8 cellular contexts compared by ENCODE assay signal in the genomic region with DNA sequence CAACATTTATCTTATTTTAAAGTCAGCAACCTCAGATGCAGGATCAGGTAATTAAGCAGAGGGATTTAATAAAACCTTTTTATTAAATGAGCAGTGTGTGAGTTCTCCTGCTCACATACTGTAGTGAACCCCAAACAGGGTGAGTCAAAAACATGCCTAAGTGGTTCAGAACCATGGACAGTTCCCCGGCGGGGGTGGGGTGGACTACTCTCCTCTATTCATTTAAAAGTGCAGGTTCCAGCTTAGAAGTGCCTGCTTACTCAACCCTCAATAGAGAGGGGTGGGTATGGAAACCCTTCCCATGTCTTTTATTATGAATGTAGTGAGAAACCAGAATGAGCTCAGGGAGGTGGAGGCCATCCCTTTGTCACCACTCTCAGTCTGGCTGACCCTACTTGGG.
DNase-seq lines count a peak whose midpoint lies in the region; ATAC-seq lines count a peak whose summit lies in the region.

No MANE protein-coding gene starts in this region.

- no peaks in the 10 kb centered on the region for H3K9me3 ChIP-seq in mesenchymal stem cell (ENCODE audit: control insufficient read depth, low read length)

- no peak overlapping the region for H2BK15ac ChIP-seq in mesenchymal stem cell (ENCODE audit: low read depth, poor library complexity, severe bottlenecking)

- 0% methylated on average over 2 of the region's 2 CpGs for WGBS in mesenchymal stem cell

- H4K91ac ChIP-seq in mesenchymal stem cell (ENCODE audit: low read length), result no peak overlapping the region

- H3K27ac ChIP-seq in mesenchymal stem cell (ENCODE audit: low read length, poor library complexity, severe bottlenecking), result no peak overlapping the region

- H2AFZ ChIP-seq in mesenchymal stem cell (ENCODE audit: low read depth, low read length), result no peak overlapping the region

- no peak overlapping the region for H3K4ac ChIP-seq in mesenchymal stem cell (ENCODE audit: low read depth in 1 of 2, low read length in 2 of 2)

- DNase-seq in EL (peak; percentile 33), LoVo (ENCODE audit: low spot score) (peak; percentile 24), mesenchymal stem cell (peak; percentile 34), NCI-H1417 treated with DMSO at 0.1 percent for 48 hours (lab: John Stamatoyannopoulos, UW) (no peak), D341Med (ENCODE audit: low spot score) (no peak)
- DNase-seq in activated T-cell treated with anti-CD3 and anti-CD28 coated beads, Interleukin-2, amount 50 U/mL, for 48 hours, result peak; percentile 48 to 49

- ATAC-seq in HG02571 (IDR thresholded peaks at IDR 0.05; ENCODE audit: unreplicated experiment), result no peak
- no peak for ATAC-seq in HG03196 (IDR thresholded peaks at IDR 0.05; ENCODE audit: unreplicated experiment)

- H3K4me3 ChIP-seq in mesenchymal stem cell (ENCODE audit: insufficient read depth in 1 of 2, low read depth in 1 of 2, low read length in 2 of 2), result no peak overlapping the region

- H2BK120ac ChIP-seq in mesenchymal stem cell (ENCODE audit: low read depth, low read length), result no peak overlapping the region

- no peak overlapping the region for H2BK12ac ChIP-seq in mesenchymal stem cell (ENCODE audit: low read length in 2 of 2)

- no peaks in the 10 kb centered on the region for H3K4me1 ChIP-seq in mesenchymal stem cell (ENCODE audit: control insufficient read depth, insufficient read depth, low read depth, low read length)

- no peaks in the 10 kb centered on the region for H3K79me1 ChIP-seq in mesenchymal stem cell (replicated peaks; ENCODE audit: low read length, poor library complexity, severe bottlenecking)

- H3K23ac ChIP-seq in mesenchymal stem cell (ENCODE audit: low read length in 2 of 2), result no peak overlapping the region

- H2AK5ac ChIP-seq in mesenchymal stem cell (ENCODE audit: low read length, severe bottlenecking), result no peak overlapping the region

- H3K27me3 ChIP-seq in mesenchymal stem cell (ENCODE audit: control insufficient read depth in 1 of 2, insufficient read depth in 1 of 2, low read length in 2 of 2), result no peaks in the 10 kb centered on the region

- H3K36me3 ChIP-seq in mesenchymal stem cell (ENCODE audit: control insufficient read depth in 1 of 2, insufficient read depth in 2 of 2, low read depth in 1 of 2, low read length in 2 of 2), result no peaks in the 10 kb centered on the region

- H2BK5ac ChIP-seq in mesenchymal stem cell (ENCODE audit: low read depth, low read length, poor library complexity, severe bottlenecking), result no peak overlapping the region

- H4K8ac ChIP-seq in mesenchymal stem cell (ENCODE audit: low read length), result no peak overlapping the region

- H3K14ac ChIP-seq in mesenchymal stem cell (ENCODE audit: low read length in 2 of 2), result no peak overlapping the region

- H3K9ac ChIP-seq in mesenchymal stem cell (ENCODE audit: low read length), result no peak overlapping the region

- H3K18ac ChIP-seq in mesenchymal stem cell (ENCODE audit: low read depth in 1 of 2, low read length in 2 of 2), result no peak overlapping the region

- no peak overlapping the region for H3K4me2 ChIP-seq in mesenchymal stem cell (ENCODE audit: low read length, poor library complexity, severe bottlenecking)

Comparison
In these comparisons a context has a peak if more than half of its experiments do, and no peak if none do; other contexts are left out.
1. DNase-seq: peak in EL (single experiment), LoVo (single experiment), activated T-cell treated with anti-CD3 and anti-CD28 coated beads, Interleukin-2, amount 50 U/mL, for 48 hours (2 of 2) and mesenchymal stem cell (single experiment); none in NCI-H1417 treated with DMSO at 0.1 percent for 48 hours (single experiment) and D341Med (single experiment).